In the genomic region with DNA sequence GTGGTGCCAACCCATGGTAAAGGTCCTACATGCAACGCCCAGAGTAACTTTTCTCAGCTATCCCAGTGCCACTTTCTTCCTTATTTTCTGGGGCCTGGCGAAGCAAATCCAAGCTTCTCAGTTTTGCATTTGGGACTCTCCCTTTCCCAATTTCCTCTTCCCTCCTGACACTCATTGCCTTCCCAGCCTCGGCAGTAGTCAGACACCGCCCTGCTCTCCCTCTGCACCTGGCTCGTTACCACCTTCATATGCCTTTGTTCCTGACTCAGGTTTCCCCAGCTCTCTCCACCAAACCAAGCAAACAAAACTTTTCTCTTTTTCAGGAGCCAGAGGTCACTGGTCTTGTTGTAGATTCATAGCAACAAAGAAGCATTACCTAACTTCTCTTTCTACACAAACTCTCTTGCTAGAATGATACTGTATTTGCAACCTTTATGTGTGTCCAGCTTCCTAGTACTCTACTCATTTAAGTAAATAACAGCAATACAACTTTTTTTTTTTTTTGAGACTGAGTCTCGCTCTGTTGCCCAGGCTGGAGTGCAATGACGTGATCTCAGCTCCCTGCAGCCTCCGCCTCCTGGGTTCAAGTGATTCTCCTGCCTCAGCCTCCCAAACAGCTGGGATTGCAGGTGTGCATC, we compare ENCODE assay signal across 13 cellular contexts. TPM values are rescaled to one million over a fixed set of nuclear protein-coding genes. Genes with fewer than 3 reads are reported as not detected.
DNase-seq lines count a peak whose midpoint lies in the region; ATAC-seq and TF ChIP-seq lines count a peak whose summit lies in the region.
"Had no signal": no experiment of that assay in that cellular context is flagged by ENCODE, and none has a peak within 500 bp of the region (broad histone marks: within the 10 kb centered on the region; RNA-seq: fewer than 3 reads in every experiment).

No MANE protein-coding gene starts in this region.

- H3K4me1 Mint-ChIP-seq in activated CD4-positive, alpha-beta T cell treated with anti-CD3 and anti-CD28 coated beads, Interleukin-2, amount 10 ng/mL, durations not matched to agents 24 days and 14 days: peaks cover 63% of the 10 kb centered on the region
- peaks cover 67% of the 10 kb centered on the region for H3K4me1 Mint-ChIP-seq in activated naive CD8-positive, alpha-beta T cell treated with anti-CD3 and anti-CD28 coated beads for 36 hours
- peaks cover 16 to 78% (median 47%) of the 10 kb centered on the region in 4 donors for H3K4me1 Mint-ChIP-seq in naive thymus-derived CD8-positive, alpha-beta T cell

- H3K27ac Mint-ChIP-seq in activated CD4-positive, alpha-beta T cell treated with anti-CD3 and anti-CD28 coated beads, Interleukin-2, amount 10 ng/mL, durations not matched to agents 24 days and 14 days: peak overlapping the region; percentile 96
- peak overlapping the region; percentile 97 for H3K27ac Mint-ChIP-seq in activated naive CD8-positive, alpha-beta T cell treated with anti-CD3 and anti-CD28 coated beads for 36 hours
- H3K27ac Mint-ChIP-seq in naive thymus-derived CD8-positive, alpha-beta T cell: peak overlapping the region; percentile 69 to 99 (median 94)

- POLR2A ChIA-PET in naive thymus-derived CD8-positive, alpha-beta T cell (lab: Charles Lee): interaction anchor here (0.8 to 5.5 kb wide), 4 partner anchors 10 to 22 kb away, joined by 3 to 40 read pairs (median 28); no protein-coding TSS in a partner anchor

- no peak for DNase-seq in activated CD4-positive, alpha-beta T cell treated with anti-CD3 and anti-CD28 coated beads, Interleukin-2, amount 10 ng/mL, durations not matched to agents 24 days and 14 days
- no peak for DNase-seq in activated CD4-positive, alpha-beta T cell treated with anti-CD3 and anti-CD28 coated beads for 4 hours
- DNase-seq in COLO668 (lab: John Stamatoyannopoulos, UW; ENCODE audit: unreplicated experiment) (peak; percentile 16), superior temporal gyrus (ENCODE audit: extremely low spot score) (no peak), NK-92 (lab: John Stamatoyannopoulos, UW; ENCODE audit: unreplicated experiment) (no peak), body of pancreas (no peak)
- no peak for DNase-seq in activated naive CD8-positive, alpha-beta T cell treated with anti-CD3 and anti-CD28 coated beads for 36 hours
- DNase-seq in naive thymus-derived CD8-positive, alpha-beta T cell: no peak
- DNase-seq: HCEC 1CT; NCI-H1105; stimulated activated CD4-positive, alpha-beta T cell treated with anti-CD3 and anti-CD28 coated beads, Interleukin-15, amount 100 ng/mL, for 24 hours had no signal

- no peaks in the 10 kb centered on the region for H3K9me3 Mint-ChIP-seq in activated CD4-positive, alpha-beta T cell treated with anti-CD3 and anti-CD28 coated beads, Interleukin-2, amount 10 ng/mL, durations not matched to agents 24 days and 14 days
- peaks cover 6% of the 10 kb centered on the region for H3K9me3 Mint-ChIP-seq in activated naive CD8-positive, alpha-beta T cell treated with anti-CD3 and anti-CD28 coated beads for 36 hours
- no peaks in the 10 kb centered on the region for H3K9me3 Mint-ChIP-seq in naive thymus-derived CD8-positive, alpha-beta T cell

- intact Hi-C loops in activated CD4-positive, alpha-beta T cell treated with anti-CD3 and anti-CD28 coated beads, Interleukin-2, amount 10 ng/mL, durations not matched to agents 24 days and 14 days (cut with micrococcal nuclease): no loop called here
- intact Hi-C loops in body of pancreas (cut with DNase I): no loop called here

- no peak overlapping the region for H3K4me3 Mint-ChIP-seq in activated CD4-positive, alpha-beta T cell treated with anti-CD3 and anti-CD28 coated beads, Interleukin-2, amount 10 ng/mL, durations not matched to agents 24 days and 14 days
- H3K4me3 Mint-ChIP-seq in activated naive CD8-positive, alpha-beta T cell treated with anti-CD3 and anti-CD28 coated beads for 36 hours: no peak overlapping the region
- H3K4me3 Mint-ChIP-seq in naive thymus-derived CD8-positive, alpha-beta T cell: peak overlapping the region in 3 of 10 donors; percentile 8 to 68 (median 21)

- H3K27me3 Mint-ChIP-seq in activated CD4-positive, alpha-beta T cell treated with anti-CD3 and anti-CD28 coated beads, Interleukin-2, amount 10 ng/mL, durations not matched to agents 24 days and 14 days: no peaks in the 10 kb centered on the region
- no peaks in the 10 kb centered on the region for H3K27me3 Mint-ChIP-seq in activated naive CD8-positive, alpha-beta T cell treated with anti-CD3 and anti-CD28 coated beads for 36 hours
- H3K27me3 Mint-ChIP-seq in naive thymus-derived CD8-positive, alpha-beta T cell: no peaks in the 10 kb centered on the region

- H3K36me3 ChIP-seq in body of pancreas (replicated peaks in 1 of 2; ENCODE audit: insufficient read depth in 1 of 2, low read depth in 2 of 2): no peaks in the 10 kb centered on the region
- H3K36me3 ChIP-seq: vagina had no signal

- WGBS in body of pancreas, 2 donors: 79 to 87% methylated on average over 8 of the region's 8 CpGs

- no peaks in the 10 kb centered on the region for H3K9me3 ChIP-seq in body of pancreas
- H3K9me3 ChIP-seq: vagina had no signal

- no peaks in the 10 kb centered on the region for H3K27me3 ChIP-seq in body of pancreas
- H3K27me3 ChIP-seq: vagina had no signal

- H3K4me3 ChIP-seq in body of pancreas: no peak overlapping the region
- H3K4me3 ChIP-seq: vagina had no signal

- H3K36me3 Mint-ChIP-seq in activated CD4-positive, alpha-beta T cell treated with anti-CD3 and anti-CD28 coated beads, Interleukin-2, amount 10 ng/mL, durations not matched to agents 24 days and 14 days (ENCODE audit: low read depth): no peaks in the 10 kb centered on the region
- H3K36me3 Mint-ChIP-seq in activated naive CD8-positive, alpha-beta T cell treated with anti-CD3 and anti-CD28 coated beads for 36 hours: peaks cover 21% of the 10 kb centered on the region
- H3K36me3 Mint-ChIP-seq in naive thymus-derived CD8-positive, alpha-beta T cell: peaks cover 0 to 5% (median 0%) of the 10 kb centered on the region in 3 donors

- TF ChIP-seq CTCF in body of pancreas (IDR thresholded peaks at IDR 0.05): no peak

- no peaks in the 10 kb centered on the region for H3K4me1 ChIP-seq in body of pancreas
- H3K4me1 ChIP-seq: vagina had no signal

- no peak for TF ChIP-seq POLR2A in body of pancreas (IDR thresholded peaks at IDR 0.05)

- no peak for ATAC-seq in naive thymus-derived CD8-positive, alpha-beta T cell
- ATAC-seq in body of pancreas: no peak

- no peak overlapping the region for H3K27ac ChIP-seq in body of pancreas
- H3K27ac ChIP-seq: vagina had no signal

RNA-seq across cellular contexts. Expression of a gene that starts 9.0 kb away (rescaled TPM):
- total RNA-seq in activated CD4-positive, alpha-beta T cell treated with anti-CD3 and anti-CD28 coated beads, Interleukin-2, amount 10 ng/mL, durations not matched to agents 24 days and 14 days: 79.6 and 79.8 TPM in 2 replicates
- 10 to 100 TPM; 27.9 to 28.0 TPM for total RNA-seq in activated naive CD8-positive, alpha-beta T cell treated with anti-CD3 and anti-CD28 coated beads for 36 hours
- total RNA-seq in naive thymus-derived CD8-positive, alpha-beta T cell: 10 to 100 TPM; 61.9 to 63.5 TPM
- polyA plus RNA-seq in naive thymus-derived CD8-positive, alpha-beta T cell: 1 to 10 TPM; 1.1 to 1.7 (median 1.5) TPM
- 1 to 10 TPM in 1 of 2 donors, under 1 TPM in 1; 0.52 to 2.6 TPM for total RNA-seq in body of pancreas
- total RNA-seq: lung microvascular endothelial cell had no signal

RNA-seq across cellular contexts. Expression of a gene that starts 52.0 kb away (rescaled TPM):
- total RNA-seq in activated CD4-positive, alpha-beta T cell treated with anti-CD3 and anti-CD28 coated beads, Interleukin-2, amount 10 ng/mL, durations not matched to agents 24 days and 14 days: 24.2 and 28.4 TPM in 2 replicates
- 10 to 100 TPM; 26.2 to 27.5 TPM for total RNA-seq in activated naive CD8-positive, alpha-beta T cell treated with anti-CD3 and anti-CD28 coated beads for 36 hours
- 10 to 100 TPM; 35.2 to 39.5 TPM for total RNA-seq in naive thymus-derived CD8-positive, alpha-beta T cell
- 10 to 100 TPM in 2 of 3 donors, 1 to 10 TPM in 1; 7.1 to 11.8 (median 11.8) TPM for polyA plus RNA-seq in naive thymus-derived CD8-positive, alpha-beta T cell
- total RNA-seq in body of pancreas: 10 to 100 TPM; 14.5 to 24.1 TPM

Comparison
In these comparisons a context has a peak if more than half of its experiments do, and no peak if none do; other contexts are left out.
1. RNA of a gene that starts 9.0 kb away (total RNA-seq): 79.6 to 79.8 TPM in activated CD4-positive, alpha-beta T cell treated with anti-CD3 and anti-CD28 coated beads, Interleukin-2, amount 10 ng/mL, durations not matched to agents 24 days and 14 days, 61.9 to 63.5 TPM in naive thymus-derived CD8-positive, alpha-beta T cell and 27.9 to 28.0 TPM in activated naive CD8-positive, alpha-beta T cell treated with anti-CD3 and anti-CD28 coated beads for 36 hours; 0.52 to 2.6 TPM in body of pancreas; every median in the first group is over 4 times any median in the second.
2. Peak in every context shown above with its lines, with median percentiles within 50 percentile points of each other: H3K27ac Mint-ChIP-seq.